12 cellular contexts compared by ENCODE assay signal in genomic region chr10:77421576-77421975, GRCh38.
"Had no signal": no experiment of that assay in that cellular context is flagged by ENCODE, and none has a peak within 500 bp of the region (broad histone marks: within the 10 kb centered on the region; RNA-seq: fewer than 3 reads in every experiment).

No MANE protein-coding gene starts in this region.

- H3K27me3 ChIP-seq: heart left ventricle, left lung, stomach had no signal

- H3K27ac ChIP-seq: left lung, skin epidermis had no signal

- H3K9me3 ChIP-seq: esophagus squamous epithelium, heart left ventricle, left lung, stomach had no signal

- ATAC-seq: activated T-helper 17 cell treated with anti-CD3 and anti-CD28 coated beads, Interleukin-2, amount 50 U/mL, for 72 hours; heart left ventricle had no signal

- H3K36me3 ChIP-seq: esophagus squamous epithelium, heart left ventricle, left lung, stomach had no signal

- H3K4me1 ChIP-seq: left lung had no signal

- H3K4me3 ChIP-seq: esophagus squamous epithelium, heart left ventricle, left lung, skin epidermis, stomach had no signal

- DNase-seq: activated CD4-positive, alpha-beta T cell treated with anti-CD3 and anti-CD28 coated beads, Interleukin-2, amount 50 U/mL, for 1 hour; activated naive CD4-positive, alpha-beta T cell treated with anti-CD3 and anti-CD28 coated beads for 36 hours; activated T-cell treated with anti-CD3 and anti-CD28 coated beads for 4 hours; cerebellar nuclear complex; esophagus squamous epithelium; foreskin melanocyte; heart left ventricle; left lung; stomach had no signal

- FAIRE-seq: keratinocyte had no signal
